22 cellular contexts compared by ENCODE assay signal in the genomic region with DNA sequence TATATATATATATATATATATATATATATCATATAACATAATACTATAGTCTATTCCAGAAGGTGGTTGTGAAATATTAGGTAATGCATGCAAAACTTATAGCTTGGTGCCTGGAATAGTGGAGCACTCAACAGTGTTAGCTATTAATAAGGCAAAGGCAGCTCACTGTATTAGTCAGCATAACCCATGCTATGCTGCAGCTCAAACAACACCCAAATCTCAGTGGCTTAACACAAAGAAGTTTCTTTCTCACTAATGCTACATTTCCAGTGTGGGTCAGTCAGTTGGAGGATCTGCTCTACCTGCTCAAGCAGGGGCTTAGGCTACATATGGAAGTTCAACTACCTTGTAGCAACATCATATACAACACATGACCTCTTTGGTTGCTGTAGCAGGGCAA. TPM values are rescaled to one million over a fixed set of nuclear protein-coding genes. Genes with fewer than 3 reads are reported as not detected.
A peak's percentile ranks its signal among the peaks of the same experiment; 100 is the strongest.
DNase-seq lines count a peak whose midpoint lies in the region; ATAC-seq and TF ChIP-seq lines count a peak whose summit lies in the region.
"Had no signal": no experiment of that assay in that cellular context is flagged by ENCODE, and none has a peak within 500 bp of the region (broad histone marks: within the 10 kb centered on the region; RNA-seq: fewer than 3 reads in every experiment).

No MANE protein-coding gene starts in this region.

- H2AFZ ChIP-seq in mammary epithelial cell (ENCODE audit: low read depth, low read length), result no peak overlapping the region

- peaks cover 29% of the 10 kb centered on the region for H3K27me3 Mint-ChIP-seq in activated T-cell treated with anti-CD3 and anti-CD28 coated beads, Interleukin-2, amount 50 U/mL, for 24 hours
- H3K27me3 Mint-ChIP-seq: type B pancreatic cell had no signal

- no peaks in the 10 kb centered on the region for H3K36me3 Mint-ChIP-seq in activated T-cell treated with anti-CD3 and anti-CD28 coated beads, Interleukin-2, amount 50 U/mL, for 24 hours (ENCODE audit: low read depth)
- H3K36me3 Mint-ChIP-seq: type B pancreatic cell had no signal

- no peak for DNase-seq in GM03348 (ENCODE audit: low spot score)
- no peak for DNase-seq in activated T-cell treated with anti-CD3 and anti-CD28 coated beads, Interleukin-2, amount 50 U/mL, for 24 hours
- DNase-seq in mammary epithelial cell, result no peak
- DNase-seq: activated naive CD4-positive, alpha-beta T cell treated with anti-CD3 and anti-CD28 coated beads, Interleukin-2, amount 50 U/mL, for 16 hours; Calu3; effector memory CD4-positive, alpha-beta T cell; foreskin fibroblast; KBM-7; lower lobe of right lung; NCI-H1417; NCI-H446; right cardiac atrium; stimulated activated CD4-positive, alpha-beta T cell treated with anti-CD3 and anti-CD28 coated beads, Interleukin-2, amount 100 ng/mL, for 48 hours; WERI-Rb-1 had no signal

- H3K27ac ChIP-seq in mammary epithelial cell (ENCODE audit: insufficient read depth, low read depth, low read length), result no peak overlapping the region
- H3K27ac ChIP-seq: breast epithelium, lower lobe of right lung, WERI-Rb-1 had no signal

- no peak overlapping the region for H3K9ac ChIP-seq in mammary epithelial cell (ENCODE audit: insufficient read depth, low read length)

- H3K27me3 ChIP-seq in mammary epithelial cell (ENCODE audit: insufficient read depth, low read length), result peaks cover 6% of the 10 kb centered on the region

- CTCF ChIA-PET in mammary epithelial cell (lab: Charles Lee; ENCODE audit: low non-redundant PET), result no interaction called here

- peaks cover 7% of the 10 kb centered on the region for H3K4me1 Mint-ChIP-seq in activated T-cell treated with anti-CD3 and anti-CD28 coated beads, Interleukin-2, amount 50 U/mL, for 24 hours (ENCODE audit: low read depth)

- H3K4me1 ChIP-seq in mammary epithelial cell (ENCODE audit: insufficient read depth, low read length), result no peaks in the 10 kb centered on the region
- H3K4me1 ChIP-seq: breast epithelium, lower lobe of right lung had no signal

- no TSS peak for BruUV-seq in mammary epithelial cell (replicated peaks; lab: Mats Ljungman, UMichigan)

- H3K9me3 Mint-ChIP-seq in activated T-cell treated with anti-CD3 and anti-CD28 coated beads, Interleukin-2, amount 50 U/mL, for 24 hours, result no peaks in the 10 kb centered on the region
- H3K9me3 Mint-ChIP-seq: type B pancreatic cell had no signal

- no peak for TF ChIP-seq CTCF in mammary epithelial cell (conservative IDR thresholded peaks at IDR 0.05 in 1 of 2, IDR thresholded peaks at IDR 0.05 in 1 of 2; ENCODE audit: extremely low read depth in 1 of 2, insufficient read depth in 1 of 2, low read depth in 1 of 2, low read length in 2 of 2)

- H3K9me3 ChIP-seq in mammary epithelial cell (replicated peaks; ENCODE audit: insufficient read depth, low read length), result no peaks in the 10 kb centered on the region
- H3K9me3 ChIP-seq: breast epithelium, lower lobe of right lung had no signal

- dilution Hi-C loops in mammary epithelial cell (cut with HindIII; ENCODE audit: low sequenced_read_pairs), result no loop called here

- no peaks in the 10 kb centered on the region for H4K20me1 ChIP-seq in mammary epithelial cell (ENCODE audit: insufficient read depth, low read length)

- ATAC-seq in GM18511 (IDR thresholded peaks at IDR 0.05; ENCODE audit: unreplicated experiment) (peak; percentile 60), GM19452 (IDR thresholded peaks at IDR 0.05; ENCODE audit: unreplicated experiment) (peak; percentile 60), HG02759 (IDR thresholded peaks at IDR 0.05; ENCODE audit: unreplicated experiment) (peak; percentile 69), HG03378 (IDR thresholded peaks at IDR 0.05; ENCODE audit: unreplicated experiment) (peak; percentile 75), HG03571 (IDR thresholded peaks at IDR 0.05; ENCODE audit: unreplicated experiment) (no peak)
- ATAC-seq: lower lobe of right lung, right cardiac atrium had no signal

- no peaks in the 10 kb centered on the region for H3K79me2 ChIP-seq in mammary epithelial cell (ENCODE audit: insufficient read depth, low read length)

- in situ Hi-C loops in mammary epithelial cell (cut with MboI; ENCODE audit: low sequenced_read_pairs in 2 of 2), result no loop called here

- intact Hi-C loops in mammary epithelial cell (cut with micrococcal nuclease), result no loop called here

- H3K4me3 Mint-ChIP-seq in activated T-cell treated with anti-CD3 and anti-CD28 coated beads, Interleukin-2, amount 50 U/mL, for 24 hours, result no peak overlapping the region
- H3K4me3 Mint-ChIP-seq: nephron, type B pancreatic cell had no signal

- no peak overlapping the region for H3K4me3 ChIP-seq in mammary epithelial cell (replicated peaks in 1 of 3; ENCODE audit: insufficient read depth in 1 of 3, low read depth in 2 of 3, low read length in 3 of 3)
- H3K4me3 ChIP-seq: breast epithelium, lower lobe of right lung had no signal

- no peaks in the 10 kb centered on the region for H3K36me3 ChIP-seq in mammary epithelial cell (ENCODE audit: insufficient read depth, low read length)
- H3K36me3 ChIP-seq: breast epithelium, lower lobe of right lung, WERI-Rb-1 had no signal

- no peak overlapping the region for H3K4me2 ChIP-seq in mammary epithelial cell (ENCODE audit: insufficient read depth, low read depth, low read length)

- no peak overlapping the region for H3K27ac Mint-ChIP-seq in activated T-cell treated with anti-CD3 and anti-CD28 coated beads, Interleukin-2, amount 50 U/mL, for 24 hours
- H3K27ac Mint-ChIP-seq: nephron, type B pancreatic cell had no signal

RNA-seq across cellular contexts. Expression of a gene that starts 5.2 kb away (rescaled TPM):
- 10 to 100 TPM in 1 of 2 donors, 1 to 10 TPM in 1; 7.8 to 11.3 TPM for total RNA-seq in mammary epithelial cell
- 0.96 TPM for polyA plus RNA-seq in mammary epithelial cell
- 7.2 TPM for polyA minus RNA-seq in mammary epithelial cell

RNA-seq across cellular contexts. Expression of a gene that starts 19.9 kb away (rescaled TPM):
- total RNA-seq in mammary epithelial cell, result not detected
- polyA plus RNA-seq in mammary epithelial cell, result not detected
- polyA minus RNA-seq in mammary epithelial cell, result not detected
- total RNA-seq: Calu3 had no signal
